Comparison of ENCODE assay signal across 10 cellular contexts in the genomic region with DNA sequence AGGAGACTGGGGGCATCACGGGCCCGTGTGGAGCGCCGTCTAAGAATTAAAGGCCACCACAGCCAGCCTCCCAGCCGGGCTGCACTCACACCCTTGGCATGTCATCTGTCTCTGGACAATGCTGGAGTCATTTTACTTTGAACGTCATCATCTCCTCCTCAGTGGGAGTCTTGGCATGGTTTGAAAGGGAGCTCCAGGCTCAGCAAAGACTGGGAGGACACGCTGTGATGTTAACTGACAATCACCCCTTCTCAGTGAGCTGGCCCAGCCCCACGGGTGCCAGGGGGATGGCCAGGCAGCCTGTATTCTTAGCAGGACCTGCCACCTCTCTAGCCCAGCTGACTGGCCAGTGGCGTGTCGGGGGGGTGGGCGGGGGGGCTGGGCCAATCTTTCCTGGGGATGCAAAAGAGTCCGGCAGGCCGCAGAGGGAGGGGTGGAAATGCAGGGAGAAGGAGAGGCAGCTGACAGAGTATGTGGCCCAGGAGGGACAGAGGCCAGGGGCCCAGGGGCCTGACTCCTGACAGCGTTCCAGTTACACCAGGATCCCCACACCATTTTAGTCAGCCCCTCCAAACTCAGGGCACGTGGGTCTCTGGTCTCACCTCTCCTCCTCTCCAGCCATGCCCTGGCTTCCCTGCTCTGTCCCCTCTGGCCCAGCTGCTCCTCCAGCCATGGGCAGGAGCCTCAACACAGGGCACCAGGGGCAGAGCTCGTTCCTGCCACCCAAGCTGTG.
DNase-seq lines count a peak whose midpoint lies in the region; ATAC-seq, FAIRE-seq and TF ChIP-seq lines count a peak whose summit lies in the region.
"Had no signal": no experiment of that assay in that cellular context is flagged by ENCODE, and none has a peak within 500 bp of the region (broad histone marks: within the 10 kb centered on the region; RNA-seq: fewer than 3 reads in every experiment).

No MANE protein-coding gene starts in this region.

- no peak for FAIRE-seq in GM12878 (lab: Jason Lieb, UNC)

- TF ChIP-seq CTCF in HEK293 (tag by site-specific recombination; IDR thresholded peaks at IDR 0.05) (no peak), GM12878 (IDR thresholded peaks at IDR 0.05 in 2 of 3, conservative IDR thresholded peaks at IDR 0.05 in 1 of 3; ENCODE audit: control insufficient read depth in 2 of 3, extremely low read depth in 1 of 3, insufficient read depth in 1 of 3, low read depth in 3 of 3, low read length in 3 of 3) (no peak)

- TF ChIP-seq EP300 in GM12878 (IDR thresholded peaks at IDR 0.05; ENCODE audit: borderline replicate concordance in 1 of 2, control insufficient read depth in 1 of 2, low read depth in 2 of 2, low read length in 2 of 2): no peak

- H3K9me3 ChIP-seq in HEK293 (ENCODE audit: control insufficient read depth, insufficient read depth, low read depth, low read length) (no peaks in the 10 kb centered on the region), GM12878 (replicated peaks; ENCODE audit: control insufficient read depth, insufficient read depth, low read length) (no peaks in the 10 kb centered on the region)
- H3K9me3 ChIP-seq: SJCRH30 had no signal

- no peak overlapping the region for H2AFZ ChIP-seq in GM12878 (ENCODE audit: control insufficient read depth, low read depth, low read length)

- no peak for ATAC-seq in GM12878
- no peak for ATAC-seq in HG03135 (IDR thresholded peaks at IDR 0.05; ENCODE audit: unreplicated experiment)

- H3K27ac ChIP-seq in HEK293 (ENCODE audit: extremely low read depth, low read depth, low read length) (no peak overlapping the region), GM12878 (ENCODE audit: control insufficient read depth, insufficient read depth) (no peak overlapping the region)
- H3K27ac ChIP-seq: SJCRH30 had no signal

- SMC1A ChIA-PET in GM12878 (lab: Charles Lee; ENCODE audit: uncharacterized antibody, unreplicated experiment): no interaction called here

- POLR2A ChIA-PET in HEK293 (lab: Yijun Ruan, JAX): no interaction called here
- POLR2A ChIA-PET in GM12878 (lab: Charles Lee): no interaction called here

- TF ChIP-seq RAD21 in GM12878 (IDR thresholded peaks at IDR 0.05; ENCODE audit: insufficient read depth, low read depth, low read length): no peak

- H3K36me3 ChIP-seq in HEK293 (ENCODE audit: control insufficient read depth in 2 of 2, insufficient read depth in 1 of 2, low read length in 2 of 2) (no peaks in the 10 kb centered on the region), GM12878 (ENCODE audit: control insufficient read depth in 2 of 2, insufficient read depth in 2 of 2, low read length in 1 of 2) (peaks cover 18 to 37% of the 10 kb centered on the region in 2 experiments)

- WGBS in GM12878 (ENCODE audit: insufficient coverage, insufficient replicate concordance, low lambda C conversion rate, missing lambda C conversion rate): 98% methylated on average over 12 of the region's 16 CpGs

- H3K4me2 ChIP-seq in GM12878 (ENCODE audit: control insufficient read depth, insufficient read depth): no peak overlapping the region

- no TSS peak for BruUV-seq in GM12878 (replicated peaks; lab: Mats Ljungman, UMichigan)

- H4K20me1 ChIP-seq in GM12878 (ENCODE audit: control insufficient read depth, insufficient read depth): no peaks in the 10 kb centered on the region

- TF ChIP-seq POLR2A in GM12878 (IDR thresholded peaks at IDR 0.05; ENCODE audit: low read depth, low read length): peak; percentile 24; the same call in 1 of the 2 replicates

- peak; percentile 84 for DNase-seq in AG20443 (ENCODE audit: low spot score)
- no peak for DNase-seq in GM12878 (ENCODE audit: low read depth, low spot score)
- peak; percentile 40 for DNase-seq in midbrain (lab: John Stamatoyannopoulos, UW)
- no peak for DNase-seq in GF-D8 (lab: John Stamatoyannopoulos, UW)
- no peak for DNase-seq in HuH-7 (ENCODE audit: low spot score)
- DNase-seq in HuH-7.5 (ENCODE audit: low spot score): no peak
- DNase-seq: NCI-H1436, SJCRH30 had no signal

- CTCF ChIA-PET in HEK293 (lab: Yijun Ruan, JAX): no interaction called here
- CTCF ChIA-PET in GM12878 (lab: Yijun Ruan, JAX): no interaction called here

- no peaks in the 10 kb centered on the region for H3K27me3 ChIP-seq in GM12878 (replicated peaks in 1 of 2; ENCODE audit: control insufficient read depth in 2 of 2, insufficient read depth in 2 of 2, low read length in 1 of 2)
- H3K27me3 ChIP-seq: SJCRH30 had no signal

- RAD21 ChIA-PET in GM12878 (lab: Charles Lee; ENCODE audit: unreplicated experiment): no interaction called here

- H3K79me2 ChIP-seq in GM12878 (ENCODE audit: control insufficient read depth, insufficient read depth, low read length): no peaks in the 10 kb centered on the region; the same call in 1 of the 2 replicates

- in situ Hi-C loops in GM12878 (cut with MboI): no loop called here

- H3K4me1 ChIP-seq in HEK293 (ENCODE audit: control insufficient read depth, insufficient read depth, low read length): no peaks in the 10 kb centered on the region
- no peaks in the 10 kb centered on the region; the same call in 1 of the 2 replicates for H3K4me1 ChIP-seq in GM12878 (ENCODE audit: control insufficient read depth, insufficient read depth, low read length)

- H3K9ac ChIP-seq in GM12878 (ENCODE audit: control insufficient read depth, insufficient read depth, low read length): no peak overlapping the region

- H3K4me3 ChIP-seq in HEK293 (ENCODE audit: low read depth, low read length): no peak overlapping the region
- no peak overlapping the region for H3K4me3 ChIP-seq in GM12878
- H3K4me3 ChIP-seq: SJCRH30 had no signal

- intact Hi-C loops in GM12878 (cut with micrococcal nuclease; ENCODE audit: unreplicated experiment): no loop called here

TF ChIP-seq in HEK293, 187 proteins besides CTCF, POLR2A, EP300 and RAD21:
- no peak for TF ChIP-seq ZNF266 (tag by site-specific recombination; IDR thresholded peaks at IDR 0.05; ENCODE audit: low read depth)
- TF ChIP-seq ZNF174 (tag by site-specific recombination; IDR thresholded peaks at IDR 0.05): no peak
- TF ChIP-seq KLF17 (tag by site-specific recombination; IDR thresholded peaks at IDR 0.05): no peak
- TF ChIP-seq ZIC2 (tag by site-specific recombination; IDR thresholded peaks at IDR 0.05): peak; percentile 39
- no peak for TF ChIP-seq ZNF596 (tag by site-specific recombination; IDR thresholded peaks at IDR 0.05)
- TF ChIP-seq ZNF768 (tag by site-specific recombination; IDR thresholded peaks at IDR 0.05): no peak
- no peak for TF ChIP-seq ZNF621 (tag by site-specific recombination; IDR thresholded peaks at IDR 0.05)
TF ChIP-seq in HEK293: peak in this region for 1.

TF ChIP-seq in GM12878, 131 proteins besides CTCF, POLR2A, EP300 and RAD21:
- TF ChIP-seq SMC3 (IDR thresholded peaks at IDR 0.05; ENCODE audit: borderline replicate concordance, low read length) (no peak), SPI1 (IDR thresholded peaks at IDR 0.05; ENCODE audit: borderline replicate concordance, insufficient read depth, low read depth, low read length) (no peak), NBN (IDR thresholded peaks at IDR 0.05) (no peak), FOS (IDR thresholded peaks at IDR 0.05; ENCODE audit: borderline replicate concordance, extremely low read depth, insufficient read length) (no peak), CREB1 (IDR thresholded peaks at IDR 0.05; ENCODE audit: low read depth) (no peak), BCL11A (IDR thresholded peaks at IDR 0.05; ENCODE audit: low read depth, low read length) (no peak), ESRRA (IDR thresholded peaks at IDR 0.05; ENCODE audit: low read length) (no peak), MYB (IDR thresholded peaks at IDR 0.05; ENCODE audit: borderline replicate concordance, low read depth, low read length) (no peak), CHD1 (IDR thresholded peaks at IDR 0.05; ENCODE audit: low read depth, low read length) (no peak), MYC (IDR thresholded peaks at IDR 0.05; ENCODE audit: insufficient read depth, insufficient read length, insufficient replicate concordance, low read length, severe bottlenecking) (no peak)
- TF ChIP-seq, protein P1, sequence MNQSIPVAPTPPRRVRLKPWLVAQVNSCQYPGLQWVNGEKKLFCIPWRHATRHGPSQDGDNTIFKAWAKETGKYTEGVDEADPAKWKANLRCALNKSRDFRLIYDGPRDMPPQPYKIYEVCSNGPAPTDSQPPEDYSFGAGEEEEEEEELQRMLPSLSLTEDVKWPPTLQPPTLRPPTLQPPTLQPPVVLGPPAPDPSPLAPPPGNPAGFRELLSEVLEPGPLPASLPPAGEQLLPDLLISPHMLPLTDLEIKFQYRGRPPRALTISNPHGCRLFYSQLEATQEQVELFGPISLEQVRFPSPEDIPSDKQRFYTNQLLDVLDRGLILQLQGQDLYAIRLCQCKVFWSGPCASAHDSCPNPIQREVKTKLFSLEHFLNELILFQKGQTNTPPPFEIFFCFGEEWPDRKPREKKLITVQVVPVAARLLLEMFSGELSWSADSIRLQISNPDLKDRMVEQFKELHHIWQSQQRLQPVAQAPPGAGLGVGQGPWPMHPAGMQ (IDR thresholded peaks at IDR 0.05; ENCODE audit: borderline replicate concordance): no peak

Comparison
In these comparisons a context has a peak if more than half of its experiments do, and no peak if none do; other contexts are left out.
1. DNase-seq: peak in AG20443 (single experiment) and midbrain (single experiment); none in GM12878 (single experiment), GF-D8 (single experiment), HuH-7 (single experiment) and HuH-7.5 (single experiment).